In the genomic region with DNA sequence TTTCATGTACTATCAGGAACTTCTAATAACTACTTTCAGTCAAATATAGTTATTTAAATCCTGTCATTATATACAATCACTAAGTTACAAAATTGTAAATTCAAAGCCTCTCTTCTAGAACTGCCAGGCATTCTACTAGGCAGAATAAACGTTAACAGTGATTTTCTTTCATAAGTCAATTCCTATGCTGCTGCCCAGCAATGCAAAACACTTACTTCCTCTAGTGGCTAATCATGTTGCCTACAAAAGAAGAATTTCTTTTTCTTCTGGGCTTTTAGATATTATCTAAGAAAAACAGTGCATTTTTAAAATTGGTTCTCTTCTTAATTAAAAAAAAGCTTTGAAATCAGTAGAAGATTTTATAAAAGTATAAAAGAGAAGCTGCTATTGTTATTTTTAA, we compare ENCODE assay signal across 11 cellular contexts.
DNase-seq lines count a peak whose midpoint lies in the region; ATAC-seq and TF ChIP-seq lines count a peak whose summit lies in the region.
"Had no signal": no experiment of that assay in that cellular context is flagged by ENCODE, and none has a peak within 500 bp of the region (broad histone marks: within the 10 kb centered on the region; RNA-seq: fewer than 3 reads in every experiment).

No MANE protein-coding gene starts in this region.

- H3K27ac Mint-ChIP-seq in activated naive CD4-positive, alpha-beta T cell treated with anti-CD3 and anti-CD28 coated beads, Interleukin-2, amount 50 U/mL, for 72 hours = no peak overlapping the region

- H3K4me3 ChIP-seq in GM23248 (no peak overlapping the region), gastroesophageal sphincter (no peak overlapping the region), retinal pigment epithelial cell (ENCODE audit: low read length) (no peak overlapping the region)

- peaks cover 5% of the 10 kb centered on the region in 2 donors for H3K9me3 Mint-ChIP-seq in activated naive CD4-positive, alpha-beta T cell treated with anti-CD3 and anti-CD28 coated beads, Interleukin-2, amount 50 U/mL, for 72 hours

- H3K9me2 ChIP-seq in GM23248 (ENCODE audit: insufficient read depth) = no peaks in the 10 kb centered on the region

- no peaks in the 10 kb centered on the region for H3F3A ChIP-seq in GM23248 (ENCODE audit: insufficient read depth)

- TF ChIP-seq POLR2A in gastroesophageal sphincter (IDR thresholded peaks at IDR 0.05) = no peak

- H3K9me3 ChIP-seq in GM23248 (ENCODE audit: low read depth) (no peaks in the 10 kb centered on the region), gastroesophageal sphincter (no peaks in the 10 kb centered on the region)

- H3K27ac ChIP-seq in GM23248 = no peak overlapping the region
- no peak overlapping the region for H3K27ac ChIP-seq in gastroesophageal sphincter

- ATAC-seq in gastroesophageal sphincter = no peak
- no peak for ATAC-seq in activated naive CD4-positive, alpha-beta T cell treated with anti-CD3 and anti-CD28 coated beads, Interleukin-2, amount 50 U/mL, for 72 hours

- H3K79me2 ChIP-seq in GM23248 (ENCODE audit: insufficient read depth) = no peaks in the 10 kb centered on the region

- TF ChIP-seq CTCF in gastroesophageal sphincter (IDR thresholded peaks at IDR 0.05) (peak; percentile 15 to 66 (median 54)), retinal pigment epithelial cell (conservative IDR thresholded peaks at IDR 0.05; ENCODE audit: low read depth, low read length) (peak; percentile 66)

- peaks cover 0 to 4% of the 10 kb centered on the region in 2 donors for H3K36me3 Mint-ChIP-seq in activated naive CD4-positive, alpha-beta T cell treated with anti-CD3 and anti-CD28 coated beads, Interleukin-2, amount 50 U/mL, for 72 hours

- peak overlapping the region; percentile 31 for H3K4me2 ChIP-seq in GM23248 (ENCODE audit: unreplicated experiment)

- H3K9ac ChIP-seq in GM23248 = no peak overlapping the region

- in situ Hi-C loops in GM23248 (cut with MboI) = no loop called here

- peaks cover 30% of the 10 kb centered on the region for H3K4me1 ChIP-seq in GM23248 (ENCODE audit: insufficient read depth)
- peaks cover 0 to 4% (median 0%) of the 10 kb centered on the region in 3 donors for H3K4me1 ChIP-seq in gastroesophageal sphincter

- H2AFZ ChIP-seq in GM23248 = peak overlapping the region; percentile 12; the same call in 1 of the 2 replicates

- TF ChIP-seq EP300 in gastroesophageal sphincter (IDR thresholded peaks at IDR 0.05) = no peak

- H3K27me3 ChIP-seq in GM23248 (replicated peaks; ENCODE audit: insufficient read depth) (no peaks in the 10 kb centered on the region), gastroesophageal sphincter (no peaks in the 10 kb centered on the region)

- peak; percentile 65 for DNase-seq in GM23248
- DNase-seq in amniotic epithelial cell (ENCODE audit: low read depth) = peak; percentile 64
- peak; percentile 19 for DNase-seq in retinal pigment epithelial cell (ENCODE audit: low read depth)
- no peak for DNase-seq in SW480 (ENCODE audit: low spot score)
- DNase-seq in GF-D8 (lab: John Stamatoyannopoulos, UW) = no peak
- DNase-seq in activated naive CD4-positive, alpha-beta T cell treated with anti-CD3 and anti-CD28 coated beads, Interleukin-2, amount 50 U/mL, for 72 hours (ENCODE audit: low spot score in 2 of 2) = no peak
- DNase-seq in NCI-H82 (lab: John Stamatoyannopoulos, UW) = no peak
- DNase-seq: activated T-cell treated with anti-CD3 and anti-CD28 coated beads for 4 hours, NCI-H1092 treated with DMSO at 0.1 percent for 48 hours, SIG-M5 had no signal

- no peaks in the 10 kb centered on the region for H4K20me1 ChIP-seq in GM23248 (ENCODE audit: insufficient read depth)

- H3K36me3 ChIP-seq in GM23248 (ENCODE audit: low read depth) (no peaks in the 10 kb centered on the region), gastroesophageal sphincter (no peaks in the 10 kb centered on the region)

- WGBS in GM23248 (ENCODE audit: low coverage in 1 of 2, low lambda C conversion rate in 2 of 2, missing lambda C conversion rate in 2 of 2), 2 experiments = 10 to 15% methylated on average over 1 of the region's 1 CpG
- WGBS in gastroesophageal sphincter (ENCODE audit: low coverage in 1 of 2), 2 donors = 0% methylated on average over 1 of the region's 1 CpG

Comparison
In these comparisons a context has a peak if more than half of its experiments do, and no peak if none do; other contexts are left out.
1. DNase-seq: peak in GM23248 (single experiment), amniotic epithelial cell (single experiment) and retinal pigment epithelial cell (single experiment); none in SW480 (single experiment), GF-D8 (single experiment), activated naive CD4-positive, alpha-beta T cell treated with anti-CD3 and anti-CD28 coated beads, Interleukin-2, amount 50 U/mL, for 72 hours (0 of 2) and NCI-H82 (single experiment).